In genomic region chr6:53347250-53347920, GRCh38 we compare ENCODE assay signal across 8 cellular contexts. TPM values are rescaled to one million over a fixed set of nuclear protein-coding genes. Genes with fewer than 3 reads are reported as not detected.
DNase-seq lines count a peak whose midpoint lies in the region; ATAC-seq, FAIRE-seq and TF ChIP-seq lines count a peak whose summit lies in the region.

No MANE protein-coding gene starts in this region.

- H3K27me3 ChIP-seq in ascending aorta = no peaks in the 10 kb centered on the region

- DNase-seq in activated T-cell treated with anti-CD3 and anti-CD28 coated beads for 48 hours (ENCODE audit: low read depth) = peak; percentile 20
- DNase-seq in activated T-cell treated with anti-CD3 and anti-CD28 coated beads for 4 hours = no peak
- DNase-seq in NOMO-1 (lab: John Stamatoyannopoulos, UW; ENCODE audit: unreplicated experiment in 2 of 2) = peak; percentile 39 to 59
- DNase-seq in ascending aorta (ENCODE audit: low spot score in 2 of 2) = no peak
- no peak for DNase-seq in kidney
- peak; percentile 60 for DNase-seq in stimulated activated naive CD4-positive, alpha-beta T cell treated with Interleukin-2 at 50 U/mL for 16 hours (lab: John Stamatoyannopoulos, UW)

- ATAC-seq in HG02798 (IDR thresholded peaks at IDR 0.05; ENCODE audit: poor library complexity, unreplicated experiment) (peak; percentile 1), GM18873 (IDR thresholded peaks at IDR 0.05; ENCODE audit: low FRiP score, unreplicated experiment) (no peak)

- H3K36me3 ChIP-seq in ascending aorta (no peaks in the 10 kb centered on the region), kidney (ENCODE audit: control insufficient read depth in 1 of 2, insufficient read depth in 2 of 2, low read length in 2 of 2) (no peaks in the 10 kb centered on the region)

- intact Hi-C loops in ascending aorta (cut with DNase I) (loop anchor here (10.0 kb wide), 1 partner anchor 843 kb away; no protein-coding TSS in a partner anchor), kidney (cut with DNase I) (no loop called here)

- peak overlapping the region in 1 of 2 donors; percentile 79 for H3K9ac ChIP-seq in kidney (ENCODE audit: low read length in 2 of 2)

- H3K4me3 ChIP-seq in ascending aorta = peak overlapping the region; percentile 93 to 98
- H3K4me3 ChIP-seq in kidney (ENCODE audit: low read length in 2 of 2) = peak overlapping the region; percentile 78 to 92

- H3K9me3 ChIP-seq in ascending aorta = no peaks in the 10 kb centered on the region
- no peaks in the 10 kb centered on the region for H3K9me3 ChIP-seq in kidney (ENCODE audit: control insufficient read depth in 1 of 2, low read length in 2 of 2)

- no peak for TF ChIP-seq CTCF in ascending aorta (IDR thresholded peaks at IDR 0.05)
- no peak for TF ChIP-seq CTCF in kidney (IDR thresholded peaks at IDR 0.05; ENCODE audit: borderline replicate concordance, extremely low read depth, insufficient read depth)

- peak overlapping the region; percentile 99 for H3K27ac ChIP-seq in ascending aorta
- peak overlapping the region; percentile 93 to 97 for H3K27ac ChIP-seq in kidney (ENCODE audit: low read depth in 2 of 2, low read length in 2 of 2)

- FAIRE-seq in kidney (lab: Jason Lieb, UNC) = no peak

- H3K4me1 ChIP-seq in ascending aorta = peaks cover 0 to 11% of the 10 kb centered on the region in 2 donors
- peaks cover 5 to 10% of the 10 kb centered on the region in 2 donors for H3K4me1 ChIP-seq in kidney (ENCODE audit: control insufficient read depth in 1 of 2, insufficient read depth in 1 of 2, low read depth in 1 of 2, low read length in 2 of 2)

RNA-seq across cellular contexts. Expression of gene ELOVL5, which starts 1.4 kb away (rescaled TPM):
- total RNA-seq in ascending aorta (53.7 TPM), kidney (42.0 TPM)
- 20.5 TPM for polyA plus RNA-seq in kidney (ENCODE audit: insufficient read depth, low read depth, low replicate concordance)

Comparison
In these comparisons a context has a peak if more than half of its experiments do, and no peak if none do; other contexts are left out.
1. DNase-seq: peak in activated T-cell treated with anti-CD3 and anti-CD28 coated beads for 48 hours (single experiment), NOMO-1 (2 of 2) and stimulated activated naive CD4-positive, alpha-beta T cell treated with Interleukin-2 at 50 U/mL for 16 hours (single experiment); none in activated T-cell treated with anti-CD3 and anti-CD28 coated beads for 4 hours (single experiment), ascending aorta (0 of 2) and kidney (single experiment).